In the genomic region with DNA sequence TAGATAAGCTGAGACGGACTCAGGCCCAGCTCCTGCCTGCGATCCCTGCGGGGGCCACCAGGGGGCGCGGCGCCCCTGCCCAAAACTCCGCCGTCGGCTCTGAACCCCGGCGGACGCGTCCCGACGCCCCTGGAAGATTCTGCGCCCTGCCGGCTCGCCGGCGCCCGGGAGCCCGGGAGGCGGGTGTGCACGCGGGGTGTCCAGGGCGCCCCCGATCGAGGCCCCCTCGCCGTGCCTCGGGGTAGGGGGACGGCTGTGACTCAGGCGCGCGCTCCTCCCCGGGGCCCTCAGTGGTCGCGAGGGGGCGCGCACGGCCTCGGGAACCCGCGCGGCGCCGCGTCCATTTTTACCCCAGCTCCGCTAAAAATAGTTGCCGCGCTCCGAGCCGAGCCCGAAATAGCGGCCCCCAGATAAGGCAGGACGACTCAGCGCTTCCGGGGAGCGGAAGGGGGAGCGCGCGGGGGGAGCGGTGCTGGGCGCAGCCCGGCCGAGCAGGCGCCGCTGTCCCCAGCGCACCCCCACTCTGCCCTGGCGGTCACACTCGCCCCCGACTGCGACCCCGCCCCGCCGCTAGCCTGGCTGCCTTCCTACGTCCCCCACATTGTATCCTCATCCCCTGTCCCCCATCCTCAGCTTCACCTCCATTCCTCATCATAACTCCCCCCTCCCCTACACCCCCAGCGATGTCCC, we compare ENCODE assay signal across 8 cellular contexts. TPM values are rescaled to one million over a fixed set of nuclear protein-coding genes. Genes with fewer than 3 reads are reported as not detected.
DNase-seq lines count a peak whose midpoint lies in the region; ATAC-seq and TF ChIP-seq lines count a peak whose summit lies in the region.

No MANE protein-coding gene starts in this region.

- H3K4me1 Mint-ChIP-seq in CD8-positive, alpha-beta T cell (ENCODE audit: low read depth) = peaks cover 30% of the 10 kb centered on the region

- peak; percentile 76 to 94 (median 86) for DNase-seq in CD8-positive, alpha-beta T cell
- DNase-seq in OCI-LY7 (ENCODE audit: low spot score) (peak; percentile 89), activated T-cell treated with anti-CD3 and anti-CD28 coated beads for 48 hours (ENCODE audit: low read depth) (peak; percentile 81), epithelial cell of proximal tubule (ENCODE audit: low read depth) (no peak)
- peak; percentile 71 for DNase-seq in stimulated activated CD8-positive, alpha-beta memory T cell treated with anti-CD3 and anti-CD28 coated beads, Interleukin-7, amount 100 ng/mL, for 24 hours (ENCODE audit: low read depth)

- ATAC-seq in CD8-positive, alpha-beta T cell = peak; percentile 70
- ATAC-seq in GM19328 (IDR thresholded peaks at IDR 0.05; ENCODE audit: unreplicated experiment) (peak; percentile 46), HG03457 (IDR thresholded peaks at IDR 0.05; ENCODE audit: unreplicated experiment) (peak; percentile 39)

- no peaks in the 10 kb centered on the region for H3K9me3 Mint-ChIP-seq in CD8-positive, alpha-beta T cell

- H3K36me3 Mint-ChIP-seq in CD8-positive, alpha-beta T cell = no peaks in the 10 kb centered on the region

- H3K9me2 ChIP-seq in OCI-LY7 (ENCODE audit: insufficient read depth, low read length) = no peaks in the 10 kb centered on the region

- H3K4me3 ChIP-seq in CD8-positive, alpha-beta T cell (ENCODE audit: low read depth, low read length) = peak overlapping the region; percentile 71
- H3K4me3 ChIP-seq in OCI-LY7 (ENCODE audit: low read depth, low read length, poor library complexity, severe bottlenecking) (peak overlapping the region; percentile 69), epithelial cell of proximal tubule (ENCODE audit: low read depth, low read length) (peak overlapping the region; percentile 66), mucosa of rectum (ENCODE audit: low read length in 2 of 2) (peak overlapping the region; percentile 60 to 69)

- intact Hi-C loops in CD8-positive, alpha-beta T cell (cut with DNase I, micrococcal nuclease) = loop anchor here (1.0 to 5.0 kb wide), 7 partner anchors 11 to 204 kb away; a partner anchor contains a TSS
- intact Hi-C loops in OCI-LY7 (cut with micrococcal nuclease; ENCODE audit: unreplicated experiment) = loop anchor here (1.0 kb wide), 1 partner anchor 39 kb away; no protein-coding TSS in a partner anchor

- POLR2A ChIA-PET in CD8-positive, alpha-beta T cell (lab: Charles Lee) = interaction anchor here (0.7 to 3.0 kb wide), 16 partner anchors 9 to 206 kb away, joined by 3 to 83 read pairs (median 4); a partner anchor contains a TSS
- POLR2A ChIA-PET in OCI-LY7 (lab: Charles Lee) = interaction anchor here (0.6 to 2.0 kb wide), 3 partner anchors 39 to 42 kb away, joined by 3 to 6 read pairs (median 3); no protein-coding TSS in a partner anchor

- H4K20me1 ChIP-seq in OCI-LY7 (ENCODE audit: insufficient read depth, low read length) = no peaks in the 10 kb centered on the region

- no peak overlapping the region for H3K27ac Mint-ChIP-seq in CD8-positive, alpha-beta T cell

- BruUV-seq in OCI-LY7 (replicated peaks; lab: Mats Ljungman, UMichigan) = no TSS peak

- no peaks in the 10 kb centered on the region for H3K9me3 ChIP-seq in CD8-positive, alpha-beta T cell (ENCODE audit: low read length)
- peaks cover 3% of the 10 kb centered on the region; the same call in 1 of the 2 replicates for H3K9me3 ChIP-seq in OCI-LY7 (ENCODE audit: low read length)
- no peaks in the 10 kb centered on the region for H3K9me3 ChIP-seq in mucosa of rectum (ENCODE audit: control insufficient read depth in 2 of 2, low read length in 2 of 2)

- no peaks in the 10 kb centered on the region for H3K27me3 ChIP-seq in CD8-positive, alpha-beta T cell (ENCODE audit: insufficient read depth, low read length)
- no peaks in the 10 kb centered on the region for H3K27me3 ChIP-seq in mucosa of rectum (ENCODE audit: control insufficient read depth in 2 of 2, insufficient read depth in 2 of 2, low read length in 2 of 2)

- H3K9ac ChIP-seq in mucosa of rectum (ENCODE audit: low read depth in 1 of 2, low read length in 2 of 2) = peak overlapping the region; percentile 47 to 73

- peak overlapping the region; percentile 42 for H2AFZ ChIP-seq in OCI-LY7 (ENCODE audit: low read length)

- H3K36me3 ChIP-seq in CD8-positive, alpha-beta T cell (ENCODE audit: insufficient read depth, low read length) = no peaks in the 10 kb centered on the region
- H3K36me3 ChIP-seq in OCI-LY7 (ENCODE audit: insufficient read depth, low read length) = no peaks in the 10 kb centered on the region
- H3K36me3 ChIP-seq in mucosa of rectum (ENCODE audit: control insufficient read depth in 2 of 2, insufficient read depth in 2 of 2, low read length in 2 of 2) = no peaks in the 10 kb centered on the region

- H3K4me2 ChIP-seq in OCI-LY7 (ENCODE audit: low read length) = peak overlapping the region; percentile 67

- peaks cover 37% of the 10 kb centered on the region for H3K4me1 ChIP-seq in CD8-positive, alpha-beta T cell (ENCODE audit: insufficient read depth, low read length)
- H3K4me1 ChIP-seq in OCI-LY7 (ENCODE audit: insufficient read depth, low read length, poor library complexity, severe bottlenecking) = peaks cover 37% of the 10 kb centered on the region
- H3K4me1 ChIP-seq in mucosa of rectum (ENCODE audit: control insufficient read depth in 2 of 2, insufficient read depth in 2 of 2, low read length in 2 of 2) = peaks cover 14 to 17% of the 10 kb centered on the region in 2 donors

- peak; percentile 100 for TF ChIP-seq CTCF in CD8-positive, alpha-beta T cell (IDR thresholded peaks at IDR 0.05)
- TF ChIP-seq CTCF in OCI-LY7 (conservative IDR thresholded peaks at IDR 0.05; ENCODE audit: low read length) (peak; percentile 99), epithelial cell of proximal tubule (conservative IDR thresholded peaks at IDR 0.05; ENCODE audit: low read depth, low read length) (peak; percentile 92)

- no peaks in the 10 kb centered on the region for H3K79me2 ChIP-seq in OCI-LY7 (ENCODE audit: insufficient read depth, low read depth, low read length)

- CTCF ChIA-PET in CD8-positive, alpha-beta T cell (lab: Charles Lee) = interaction anchor here (0.6 to 9.7 kb wide), 38 partner anchors 9 to 231 kb away, joined by 3 to 317 read pairs (median 5); a partner anchor contains a TSS
- CTCF ChIA-PET in OCI-LY7 (lab: Charles Lee; ENCODE audit: unreplicated experiment) = interaction anchor here (0.6 to 1.2 kb wide), 4 partner anchors 36 to 104 kb away, joined by 3 to 6 read pairs (median 4); no protein-coding TSS in a partner anchor

- H3K27ac ChIP-seq in CD8-positive, alpha-beta T cell (ENCODE audit: low read depth, low read length) = peak overlapping the region; percentile 65
- H3K27ac ChIP-seq in OCI-LY7 (ENCODE audit: low read depth, low read length, poor library complexity, severe bottlenecking) (peak overlapping the region; percentile 58), mucosa of rectum (ENCODE audit: low read depth in 2 of 2, low read length in 2 of 2) (peak overlapping the region; percentile 71 to 80)

- no peaks in the 10 kb centered on the region for H3K27me3 Mint-ChIP-seq in CD8-positive, alpha-beta T cell (ENCODE audit: low read depth)

- H3K4me3 Mint-ChIP-seq in CD8-positive, alpha-beta T cell = peak overlapping the region; percentile 74

RNA-seq across cellular contexts. Expression of a gene that starts 16.0 kb away (rescaled TPM):
- 10 to 100 TPM; 28.7 to 31.5 TPM for total RNA-seq in CD8-positive, alpha-beta T cell
- total RNA-seq in OCI-LY7 (2014; rRNA removed; shearing (Covaris generic)) = 125 and 126 TPM in 2 replicates
- total RNA-seq in OCI-LY7 (2022) (46.2 and 59.4 TPM in 2 replicates), epithelial cell of proximal tubule (66.6 and 71.6 TPM in 2 replicates)

RNA-seq across cellular contexts. Expression of a gene that starts 28.1 kb away (rescaled TPM):
- 100 to 1,000 TPM; 625 to 631 TPM for total RNA-seq in CD8-positive, alpha-beta T cell
- total RNA-seq in OCI-LY7 (2014; rRNA removed; shearing (Covaris generic)) = 1.2 and 2.3 TPM in 2 replicates
- 2.1 and 2.4 TPM in 2 replicates for total RNA-seq in OCI-LY7 (2022)
- 0.65 and 3.4 TPM in 2 replicates for total RNA-seq in epithelial cell of proximal tubule

RNA-seq across cellular contexts. Expression of a gene that starts 33.3 kb away (rescaled TPM):
- total RNA-seq in CD8-positive, alpha-beta T cell = under 1 TPM; 0.27 to 0.44 TPM
- 16.3 and 28.0 TPM in 2 replicates for total RNA-seq in OCI-LY7 (2014; rRNA removed; shearing (Covaris generic))
- total RNA-seq in OCI-LY7 (2022) = 8.8 and 10.8 TPM in 2 replicates
- 14.5 and 30.7 TPM in 2 replicates for total RNA-seq in epithelial cell of proximal tubule

RNA-seq across cellular contexts. Expression of a gene that starts 34.8 kb away (rescaled TPM):
- 1 to 10 TPM; 2.5 to 3.6 TPM for total RNA-seq in CD8-positive, alpha-beta T cell
- 5.3 and 7.8 TPM in 2 replicates for total RNA-seq in OCI-LY7 (2014; rRNA removed; shearing (Covaris generic))
- total RNA-seq in OCI-LY7 (2022) (15.5 and 17.4 TPM in 2 replicates), epithelial cell of proximal tubule (15.2 and 16.8 TPM in 2 replicates)

RNA-seq across cellular contexts. Expression of a gene that starts 57.1 kb away (rescaled TPM):
- total RNA-seq in CD8-positive, alpha-beta T cell = 1 to 10 TPM in 1 of 2 experiments, under 1 TPM in 1; 0.64 to 1.3 TPM
- total RNA-seq in OCI-LY7 (2014; rRNA removed; shearing (Covaris generic)) = 1.5 and 8.6 TPM in 2 replicates
- total RNA-seq in OCI-LY7 (2022) (7.6 and 9.1 TPM in 2 replicates), epithelial cell of proximal tubule (6.9 and 9.7 TPM in 2 replicates)

Comparison
In these comparisons a context has a peak if more than half of its experiments do, and no peak if none do; other contexts are left out.
1. RNA of a gene that starts 28.1 kb away (total RNA-seq): 625 to 631 TPM in CD8-positive, alpha-beta T cell; 0.65 to 3.4 TPM in epithelial cell of proximal tubule and 1.2 to 2.4 TPM in OCI-LY7; every median in the first group is over 100 times any median in the second.
2. RNA of a gene that starts 33.3 kb away (total RNA-seq): 8.8 to 28.0 TPM in OCI-LY7 and 14.5 to 30.7 TPM in epithelial cell of proximal tubule; 0.27 to 0.44 TPM in CD8-positive, alpha-beta T cell; every median in the first group is over 4 times any median in the second.
3. Peak in every context shown above with its lines, with median percentiles within 50 percentile points of each other: ATAC-seq, H3K27ac ChIP-seq, H3K4me3 ChIP-seq and CTCF ChIP-seq.